Comparison of ENCODE assay signal across 10 cellular contexts in the genomic region with DNA sequence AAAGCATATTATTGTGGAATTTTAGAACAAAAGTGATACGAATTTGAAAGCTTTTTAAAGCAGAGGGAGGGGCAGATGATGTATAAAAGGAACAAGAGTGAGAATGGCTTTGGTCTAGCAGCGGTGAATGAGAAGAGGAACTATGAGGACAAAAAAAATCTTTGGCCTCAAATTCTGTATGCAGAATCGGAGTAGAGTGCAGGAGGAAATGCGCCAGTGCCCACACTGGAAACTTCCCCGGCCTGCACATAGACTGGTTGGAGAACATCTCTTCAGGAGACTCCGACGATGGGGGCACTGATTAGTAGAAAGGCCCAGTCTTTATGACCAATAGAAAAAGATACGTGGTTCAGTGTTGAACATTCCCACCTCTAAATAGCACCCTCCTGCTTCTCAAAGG.
"Had no signal": no experiment of that assay in that cellular context is flagged by ENCODE, and none has a peak within 500 bp of the region (broad histone marks: within the 10 kb centered on the region; RNA-seq: fewer than 3 reads in every experiment).

No MANE protein-coding gene starts in this region.

- DNase-seq: activated CD4-positive, alpha-beta T cell treated with anti-CD3 and anti-CD28 coated beads, Interleukin-2, amount 50 U/mL, for 1 hour; activated effector memory CD4-positive, alpha-beta T cell treated with anti-CD3 and anti-CD28 coated beads, Interleukin-2, amount 50 U/mL, for 16 hours; activated T-cell treated with anti-CD3 and anti-CD28 coated beads, Interleukin-2, amount 50 U/mL, for 1 hour; brain microvascular endothelial cell; cerebellar nuclear complex; kidney glomerular epithelial cell; nephron progenitor cell; stimulated activated CD4-positive, alpha-beta T cell treated with anti-CD3 and anti-CD28 coated beads, Interleukin-4, amount 100 ng/mL, for 1 hour; tibial artery had no signal

- FAIRE-seq: TTC549 had no signal
